Comparison of ENCODE assay signal across 18 cellular contexts in the genomic region with DNA sequence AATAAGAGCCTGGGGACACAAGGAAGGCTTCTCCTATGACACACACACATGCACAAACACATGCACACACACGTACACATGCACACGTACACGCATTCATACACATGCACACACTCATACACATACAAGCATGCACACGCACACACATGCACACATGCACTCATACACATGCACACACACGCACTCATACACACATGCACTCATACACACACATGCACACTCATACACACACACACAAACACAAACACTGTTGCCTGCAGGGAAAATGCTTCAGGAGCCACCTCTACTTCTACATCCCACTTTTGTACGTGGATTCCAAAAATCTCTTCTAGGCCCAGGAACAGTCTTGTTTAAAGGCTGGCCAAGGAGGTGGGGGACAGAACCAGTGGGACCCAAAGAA. TPM values are rescaled to one million over a fixed set of nuclear protein-coding genes. Genes with fewer than 3 reads are reported as not detected.
DNase-seq lines count a peak whose midpoint lies in the region; ATAC-seq, FAIRE-seq and TF ChIP-seq lines count a peak whose summit lies in the region.
"Had no signal": no experiment of that assay in that cellular context is flagged by ENCODE, and none has a peak within 500 bp of the region (broad histone marks: within the 10 kb centered on the region; RNA-seq: fewer than 3 reads in every experiment).

No MANE protein-coding gene starts in this region.

- no peak overlapping the region for H4K91ac ChIP-seq in IMR-90 (ENCODE audit: insufficient read depth, low read depth, low read length)
- no peak overlapping the region for H4K91ac ChIP-seq in H1 (replicated peaks; ENCODE audit: insufficient read length, low read length)
- H4K91ac ChIP-seq in trophoblast cell (ENCODE audit: low read depth, low read length): no peak overlapping the region

- H3K27ac ChIP-seq in IMR-90 (ENCODE audit: insufficient read depth, low read length): no peak overlapping the region
- no peak overlapping the region for H3K27ac ChIP-seq in H1 (ENCODE audit: low read depth, low read length)
- H3K27ac ChIP-seq in trophoblast cell (ENCODE audit: low read depth, low read length): no peak overlapping the region
- no peak overlapping the region for H3K27ac ChIP-seq in lower lobe of right lung
- H3K27ac ChIP-seq: KMS-11, SJSA1 had no signal

- FAIRE-seq in H1 (lab: Jason Lieb, UNC): no peak

- TF ChIP-seq EP300 in H1 (IDR thresholded peaks at IDR 0.05; ENCODE audit: borderline replicate concordance in 1 of 2, low read depth in 2 of 2, low read length in 2 of 2): no peak

- no TSS peak for BruUV-seq in Calu3 (replicated peaks; lab: Mats Ljungman, UMichigan)
- no TSS peak for BruUV-seq in IMR-90 (replicated peaks; lab: Mats Ljungman, UMichigan)

- H4K5ac ChIP-seq in IMR-90 (ENCODE audit: low read depth, low read length) (no peak overlapping the region), H1 (ENCODE audit: insufficient read length, low read depth, low read length) (no peak overlapping the region)

- TF ChIP-seq RAD21 in IMR-90 (IDR thresholded peaks at IDR 0.05; ENCODE audit: low read length): no peak
- TF ChIP-seq RAD21 in H1 (IDR thresholded peaks at IDR 0.05 in 1 of 2, conservative IDR thresholded peaks at IDR 0.05 in 1 of 2; ENCODE audit: low read depth in 2 of 2, low read length in 2 of 2): no peak

- H3K4me3 Mint-ChIP-seq in Calu3 (ENCODE audit: low read depth, unreplicated experiment): peak overlapping the region; percentile 42
- H3K4me3 Mint-ChIP-seq: CD8-positive, alpha-beta memory T cell had no signal

- H3K4me3 ChIP-seq in IMR-90 (ENCODE audit: insufficient read depth, low read depth, low read length): no peak overlapping the region
- H3K4me3 ChIP-seq in H1 (ENCODE audit: extremely low read depth in 1 of 4, insufficient read depth in 2 of 4, low read depth in 3 of 4, low read length in 4 of 4): no peak overlapping the region
- H3K4me3 ChIP-seq in trophoblast cell (ENCODE audit: low read depth, low read length): peak overlapping the region; percentile 16
- H3K4me3 ChIP-seq in lower lobe of right lung: no peak overlapping the region
- H3K4me3 ChIP-seq: SJSA1 had no signal

- no peak overlapping the region for H4K12ac ChIP-seq in trophoblast cell (ENCODE audit: low read depth, low read length)

- H3K23me2 ChIP-seq in H1 (ENCODE audit: low read depth, low read length): peaks cover 3% of the 10 kb centered on the region; the same call in 1 of the 2 replicates

- peaks cover 24% of the 10 kb centered on the region for H3K9me1 ChIP-seq in IMR-90 (ENCODE audit: insufficient read depth, low read length)

- H3K4me2 ChIP-seq in IMR-90 (ENCODE audit: low read depth, low read length) (no peak overlapping the region), H1 (ENCODE audit: insufficient read depth in 1 of 2, low read depth in 2 of 2, low read length in 2 of 2) (no peak overlapping the region), trophoblast cell (ENCODE audit: low read length) (no peak overlapping the region)
- H3K4me2 ChIP-seq: KMS-11 had no signal

- H3K4ac ChIP-seq in IMR-90 (ENCODE audit: low read depth, low read length) (no peak overlapping the region), H1 (replicated peaks; ENCODE audit: insufficient read length, low read depth, low read length) (peak overlapping the region; percentile 33), trophoblast cell (ENCODE audit: low read depth, low read length) (no peak overlapping the region)

- in situ Hi-C loops in IMR-90 (cut with MboI; ENCODE audit: low sequenced_read_pairs): no loop called here

- 94% methylated on average over 5 of the region's 6 CpGs; no CpG with 5 or more reads in 1 of the 2 experiments for WGBS in IMR-90 (ENCODE audit: extremely low coverage in 2 of 2, insufficient read length in 1 of 2), 2 experiments
- WGBS in H1 (ENCODE audit: extremely low coverage in 1 of 2, insufficient coverage in 1 of 2, insufficient read length in 1 of 2, insufficient replicate concordance in 2 of 2, low coverage in 1 of 2, low lambda C conversion rate in 2 of 2, missing lambda C conversion rate in 1 of 2), 2 experiments: 84% methylated on average over 6 of the region's 6 CpGs; no CpG with 5 or more reads in 1 of the 2 experiments
- no CpG with 5 or more reads among the region's 6 CpGs for WGBS in trophoblast cell (ENCODE audit: extremely low coverage, insufficient coverage, insufficient read length)

- H2BK12ac ChIP-seq in H1 (ENCODE audit: low read depth, low read length): peak overlapping the region; percentile 69; the same call in 1 of the 2 replicates
- H2BK12ac ChIP-seq in trophoblast cell (ENCODE audit: low read length): no peak overlapping the region

- no peak overlapping the region for H2BK5ac ChIP-seq in IMR-90 (ENCODE audit: low read depth, low read length, poor library complexity, severe bottlenecking)
- no peak overlapping the region for H2BK5ac ChIP-seq in H1 (ENCODE audit: low read depth, low read length)
- no peak overlapping the region for H2BK5ac ChIP-seq in trophoblast cell (ENCODE audit: low read depth, low read length, poor library complexity)

- TF ChIP-seq POLR2A in IMR-90 (IDR thresholded peaks at IDR 0.05; ENCODE audit: low read depth, low read length) (no peak), H1 (IDR thresholded peaks at IDR 0.05; ENCODE audit: control extremely low read depth in 1 of 2, low read depth in 2 of 2, low read length in 2 of 2) (no peak)

- TF ChIP-seq CTCF in Calu3 (IDR thresholded peaks at IDR 0.05; ENCODE audit: unreplicated experiment): no peak
- no peak for TF ChIP-seq CTCF in IMR-90 (conservative IDR thresholded peaks at IDR 0.05; ENCODE audit: low read depth, low read length)
- TF ChIP-seq CTCF in H1 (IDR thresholded peaks at IDR 0.05; ENCODE audit: control extremely low read depth in 1 of 3, insufficient read depth in 1 of 3, low read depth in 1 of 3, low read length in 3 of 3): no peak
- TF ChIP-seq CTCF in lower lobe of right lung (IDR thresholded peaks at IDR 0.05): no peak

- ATAC-seq in IMR-90 (ENCODE audit: low read depth) (no peak), GM18868 (IDR thresholded peaks at IDR 0.05; ENCODE audit: unreplicated experiment) (no peak), lower lobe of right lung (no peak)

- CTCF ChIA-PET in Calu3 (lab: Charles Lee) (interaction anchor here (0.5 to 2.8 kb wide), 8 partner anchors 9 to 809 kb away, joined by 3 to 45 read pairs (median 4); no protein-coding TSS in a partner anchor), IMR-90 (lab: Yijun Ruan, JAX) (no interaction called here), H1 (lab: Charles Lee; ENCODE audit: partially characterized antibody) (interaction anchor here (0.6 to 5.7 kb wide), 6 partner anchors 9 to 1034 kb away, joined by 3 to 62 read pairs (median 6); no protein-coding TSS in a partner anchor)

- no peak overlapping the region for H3K18ac ChIP-seq in IMR-90 (ENCODE audit: low read depth, low read length)
- no peak overlapping the region for H3K18ac ChIP-seq in H1 (ENCODE audit: extremely low read depth, low read length)
- H3K18ac ChIP-seq in trophoblast cell (ENCODE audit: low read length): no peak overlapping the region

- H3K36me3 ChIP-seq in IMR-90 (ENCODE audit: control insufficient read depth, insufficient read depth, low read length) (no peaks in the 10 kb centered on the region), H1 (ENCODE audit: control insufficient read depth in 2 of 4, insufficient read depth in 4 of 4, low read length in 3 of 4) (no peaks in the 10 kb centered on the region), trophoblast cell (ENCODE audit: control insufficient read depth in 1 of 2, insufficient read depth in 2 of 2, low read length in 2 of 2) (no peaks in the 10 kb centered on the region), lower lobe of right lung (no peaks in the 10 kb centered on the region)
- H3K36me3 ChIP-seq: SJSA1 had no signal

- H3K79me2 ChIP-seq in H1 (ENCODE audit: control insufficient read depth in 1 of 2, insufficient read depth in 2 of 2, low read length in 2 of 2): no peaks in the 10 kb centered on the region
- peaks cover 1% of the 10 kb centered on the region for H3K79me2 ChIP-seq in trophoblast cell (ENCODE audit: control insufficient read depth, insufficient read depth, low read length, poor library complexity)

- no peaks in the 10 kb centered on the region for H3K9me3 ChIP-seq in IMR-90 (ENCODE audit: control insufficient read depth, insufficient read depth, low read length)
- H3K9me3 ChIP-seq in H1 (ENCODE audit: insufficient read depth in 2 of 2, low read depth in 1 of 2, low read length in 1 of 2): no peaks in the 10 kb centered on the region
- H3K9me3 ChIP-seq in trophoblast cell (ENCODE audit: insufficient read depth, low read depth, low read length): peaks cover 3% of the 10 kb centered on the region
- no peaks in the 10 kb centered on the region for H3K9me3 ChIP-seq in lower lobe of right lung
- H3K9me3 ChIP-seq: SJSA1 had no signal

- dilution Hi-C loops in IMR-90 (cut with HindIII; ENCODE audit: low sequenced_read_pairs, unreplicated experiment): no loop called here

- no peak for DNase-seq in Calu3
- no peak for DNase-seq in IMR-90
- no peak for DNase-seq in H1 (ENCODE audit: low read depth in 1 of 2, low spot score in 2 of 2)
- DNase-seq in trophoblast cell: no peak
- no peak for DNase-seq in activated CD4-positive, alpha-beta T cell treated with anti-CD3 and anti-CD28 coated beads for 48 hours
- no peak for DNase-seq in lower lobe of right lung
- DNase-seq: C1 segment of cervical spinal cord; CD8-positive, alpha-beta memory T cell; DMS79 treated with DMSO at 0.1 percent for 48 hours; HCEC 1CT; NCI-H1417 treated with DMSO at 0.1 percent for 48 hours; NCI-H1930; NCI-H345; NCI-H524 treated with DMSO at 0.1 percent for 48 hours had no signal

- no peaks in the 10 kb centered on the region for H3K27me3 Mint-ChIP-seq in Calu3 (ENCODE audit: unreplicated experiment)

- H3K4me1 ChIP-seq in IMR-90 (ENCODE audit: control insufficient read depth, insufficient read depth, low read length) (peaks cover 11% of the 10 kb centered on the region), H1 (replicated peaks in 1 of 4; ENCODE audit: control insufficient read depth in 3 of 4, insufficient read depth in 4 of 4, low read length in 3 of 4) (no peaks in the 10 kb centered on the region), trophoblast cell (ENCODE audit: control insufficient read depth in 1 of 2, insufficient read depth in 2 of 2, low read length in 2 of 2) (peaks cover 5 to 12% of the 10 kb centered on the region in 2 experiments), lower lobe of right lung (no peaks in the 10 kb centered on the region)

- no peak overlapping the region for H3K14ac ChIP-seq in IMR-90 (replicated peaks; ENCODE audit: low read depth, low read length)
- H3K14ac ChIP-seq in H1 (ENCODE audit: insufficient read length): no peak overlapping the region
- H3K14ac ChIP-seq in trophoblast cell (ENCODE audit: low read length): no peak overlapping the region

- H3K36me3 Mint-ChIP-seq in Calu3 (ENCODE audit: insufficient read depth, unreplicated experiment): peaks cover 24% of the 10 kb centered on the region
- H3K36me3 Mint-ChIP-seq: CD8-positive, alpha-beta memory T cell had no signal

- intact Hi-C loops in Calu3 (cut with micrococcal nuclease; ENCODE audit: unreplicated experiment) (loop anchor here (2.0 kb wide), 1 partner anchor 37 kb away; no protein-coding TSS in a partner anchor), IMR-90 (cut with micrococcal nuclease) (no loop called here), lower lobe of right lung (cut with DNase I) (no loop called here)

- H3K4me1 Mint-ChIP-seq in Calu3 (ENCODE audit: low read depth, unreplicated experiment): peaks cover 57% of the 10 kb centered on the region
- H3K4me1 Mint-ChIP-seq: CD8-positive, alpha-beta memory T cell had no signal

- H2AK5ac ChIP-seq in IMR-90 (ENCODE audit: low read depth, low read length) (peak overlapping the region; percentile 27; the same call in 1 of the 2 replicates), H1 (ENCODE audit: low read depth, low read length) (peak overlapping the region; percentile 56; the same call in 1 of the 2 replicates), trophoblast cell (ENCODE audit: low read length) (no peak overlapping the region)

- H2BK120ac ChIP-seq in IMR-90 (ENCODE audit: low read depth, low read length) (no peak overlapping the region), H1 (replicated peaks; ENCODE audit: low read depth, low read length) (no peak overlapping the region), trophoblast cell (ENCODE audit: insufficient read depth, low read length, poor library complexity) (no peak overlapping the region)

- H3K9ac ChIP-seq in IMR-90 (ENCODE audit: low read depth, low read length) (no peak overlapping the region), H1 (replicated peaks in 1 of 4; ENCODE audit: extremely low read depth in 1 of 4, low read depth in 3 of 4, low read length in 3 of 4) (no peak overlapping the region), trophoblast cell (ENCODE audit: low read length) (no peak overlapping the region)
- H3K9ac ChIP-seq: KMS-11 had no signal

- H2AK9ac ChIP-seq in IMR-90 (replicated peaks; ENCODE audit: low read depth, low read length, poor library complexity): no peak overlapping the region

- H2AFZ ChIP-seq in IMR-90 (replicated peaks; ENCODE audit: low read length, poor library complexity) (peak overlapping the region; percentile 36), H1 (ENCODE audit: low read length) (no peak overlapping the region), trophoblast cell (ENCODE audit: insufficient read depth, low read length, poor library complexity) (no peak overlapping the region)

- H3K79me1 ChIP-seq in IMR-90 (ENCODE audit: low read depth in 1 of 2, low read length in 2 of 2): no peaks in the 10 kb centered on the region
- no peaks in the 10 kb centered on the region for H3K79me1 ChIP-seq in H1 (ENCODE audit: low read depth, low read length)
- peaks cover 6% of the 10 kb centered on the region for H3K79me1 ChIP-seq in trophoblast cell (ENCODE audit: low read length)

- no peak overlapping the region for H2BK15ac ChIP-seq in IMR-90 (ENCODE audit: low read depth, low read length)
- 0 out of 2 replicates have a peak overlapping the region, but pooled peaks have one; percentile 24 for H2BK15ac ChIP-seq in H1 (ENCODE audit: low read length)

- H4K20me1 ChIP-seq in IMR-90 (ENCODE audit: insufficient read depth, low read length) (peaks cover 4% of the 10 kb centered on the region; the same call in 1 of the 2 replicates), H1 (replicated peaks in 1 of 2; ENCODE audit: control insufficient read depth in 1 of 2, insufficient read depth in 2 of 2, low read length in 2 of 2) (peaks cover 0 to 2% of the 10 kb centered on the region in 2 experiments)

- H4K8ac ChIP-seq in IMR-90 (ENCODE audit: low read depth in 2 of 2, low read length in 2 of 2): no peak overlapping the region
- no peak overlapping the region for H4K8ac ChIP-seq in H1 (ENCODE audit: extremely low read depth, insufficient read depth, low read length)
- no peak overlapping the region for H4K8ac ChIP-seq in trophoblast cell (ENCODE audit: low read depth, low read length)

- H2BK20ac ChIP-seq in IMR-90 (ENCODE audit: low read depth, low read length) (no peak overlapping the region), H1 (ENCODE audit: low read length) (no peak overlapping the region)

- H3K56ac ChIP-seq in IMR-90 (ENCODE audit: extremely low read depth, insufficient read depth, low read length): no peak overlapping the region
- no peak overlapping the region for H3K56ac ChIP-seq in H1 (replicated peaks; ENCODE audit: insufficient read length, low read depth, low read length)

- H3K27me3 ChIP-seq in IMR-90 (ENCODE audit: control insufficient read depth, insufficient read depth, low read length) (no peaks in the 10 kb centered on the region), H1 (replicated peaks in 1 of 4; ENCODE audit: control insufficient read depth in 3 of 4, extremely low read depth in 1 of 4, insufficient read depth in 3 of 4, low read length in 3 of 4) (no peaks in the 10 kb centered on the region), trophoblast cell (ENCODE audit: insufficient read depth, low read length) (no peaks in the 10 kb centered on the region), lower lobe of right lung (ENCODE audit: low read depth) (no peaks in the 10 kb centered on the region)
- H3K27me3 ChIP-seq: SJSA1 had no signal

- H3K9me3 Mint-ChIP-seq in Calu3 (ENCODE audit: low read depth, unreplicated experiment): peaks cover 2% of the 10 kb centered on the region
- H3K9me3 Mint-ChIP-seq: CD8-positive, alpha-beta memory T cell had no signal

- H3K27ac Mint-ChIP-seq in Calu3 (ENCODE audit: unreplicated experiment): peak overlapping the region; percentile 83
- H3K27ac Mint-ChIP-seq: CD8-positive, alpha-beta memory T cell had no signal

- POLR2A ChIA-PET in IMR-90 (lab: Charles Lee; ENCODE audit: unreplicated experiment) (interaction anchor here (0.6 kb wide), 1 partner anchor 1690 kb away, joined by 3 read pairs; no protein-coding TSS in a partner anchor), H1 (lab: Charles Lee; ENCODE audit: partially characterized antibody) (interaction anchor here (1.1 kb wide), 1 partner anchor 12 kb away, joined by 3 read pairs; no protein-coding TSS in a partner anchor)

- no peak overlapping the region for H3K23ac ChIP-seq in IMR-90 (ENCODE audit: low read depth, low read length)
- H3K23ac ChIP-seq in H1 (ENCODE audit: insufficient read length): no peak overlapping the region
- H3K23ac ChIP-seq in trophoblast cell (ENCODE audit: low read length): no peak overlapping the region

RNA-seq across cellular contexts. Expression of gene NR2E3, which starts 20.7 kb away (rescaled TPM):
- total RNA-seq in Calu3 (2022) (0.49 and 0.83 TPM in 2 replicates), IMR-90 (2012; rRNA removed) (under 0.01 and 0.56 TPM in 2 replicates), lower lobe of right lung (not detected)
- polyA plus RNA-seq in IMR-90 (2012; rRNA removed) (0.19 and 0.29 TPM in 2 replicates), H1 (2011; rRNA removed) (0.67 and 0.80 TPM in 2 replicates)
- 0.19 and 0.23 TPM in 2 replicates for polyA plus RNA-seq in IMR-90 (2012; cell fraction: cytosol; rRNA removed)
- polyA plus RNA-seq in IMR-90 (2012; cell fraction: nucleus; rRNA removed; ENCODE audit: low replicate concordance): 2.0 and 3.6 TPM in 2 replicates
- total RNA-seq in H1 (2021; fragmentation: NEBNext Ultra II Directional; extraction: Animal tissue kit (Norgen Biotek cat#: 25700)): 0.40 and 0.56 TPM in 2 replicates
- 0.69 TPM for polyA plus RNA-seq in H1 (2011; cell fraction: cytosol; rRNA removed)
- 4.3 TPM for polyA plus RNA-seq in H1 (2011; cell fraction: nucleus; rRNA removed)
- 0.76 to 1.2 TPM (median 0.99 TPM) in 4 replicates for polyA plus RNA-seq in H1 (2012, experiment 1 of 2)
- 0.10 TPM for polyA plus RNA-seq in H1 (2012, experiment 2 of 2)
- polyA plus RNA-seq in H1 (2013, experiment 1 of 2): 0.53 TPM
- 0.42 TPM for polyA plus RNA-seq in H1 (2013, experiment 2 of 2)
- 0.66 and 0.73 TPM in 2 replicates for polyA minus RNA-seq in H1 (2011; rRNA and poly(A)+ RNA removed)
- 0.51 TPM for polyA minus RNA-seq in H1 (2011; cell fraction: cytosol; rRNA and poly(A)+ RNA removed)
- 2.3 TPM for polyA minus RNA-seq in H1 (2011; cell fraction: nucleus; rRNA and poly(A)+ RNA removed)
- polyA plus RNA-seq in trophoblast cell (2013): 0.12 and 0.14 TPM in 2 replicates
- total RNA-seq: A673; CD8-positive, alpha-beta memory T cell; SJSA1 had no signal
- polyA plus RNA-seq: CD8-positive, alpha-beta memory T cell had no signal
